5 cellular contexts compared by ENCODE assay signal in the genomic region with DNA sequence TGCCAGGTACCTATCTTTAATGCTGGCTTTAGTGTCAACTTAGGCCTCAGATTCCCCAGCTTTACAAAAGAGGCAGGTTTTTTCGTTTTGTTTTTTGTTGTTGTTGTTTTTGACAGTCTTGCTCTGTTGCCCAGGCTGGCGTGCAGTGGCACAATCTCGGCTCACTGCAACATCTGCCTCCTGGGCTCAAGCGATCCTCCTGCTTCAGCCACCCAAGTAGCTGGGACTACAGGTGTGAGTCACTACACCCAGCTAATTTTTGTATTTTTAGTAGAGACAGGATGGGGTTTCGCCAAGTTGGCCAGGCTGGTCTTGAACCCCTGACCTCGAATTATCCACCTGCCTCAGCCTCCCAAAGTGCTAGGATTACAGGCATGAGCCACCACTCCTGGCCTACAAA. TPM values are rescaled to one million over a fixed set of nuclear protein-coding genes. Genes with fewer than 3 reads are reported as not detected.
"Had no signal": no experiment of that assay in that cellular context is flagged by ENCODE, and none has a peak within 500 bp of the region (broad histone marks: within the 10 kb centered on the region; RNA-seq: fewer than 3 reads in every experiment).

No MANE protein-coding gene starts in this region.

RNA-seq across cellular contexts. Expression of a gene that starts 11.2 kb away (rescaled TPM):
- total RNA-seq: HT-29, HT1080, IMR-90, K562 had no signal
- polyA plus RNA-seq: IgD-negative memory B cell, IMR-90 had no signal
